ENCODE assay signal across 1 cellular context in the genomic region with DNA sequence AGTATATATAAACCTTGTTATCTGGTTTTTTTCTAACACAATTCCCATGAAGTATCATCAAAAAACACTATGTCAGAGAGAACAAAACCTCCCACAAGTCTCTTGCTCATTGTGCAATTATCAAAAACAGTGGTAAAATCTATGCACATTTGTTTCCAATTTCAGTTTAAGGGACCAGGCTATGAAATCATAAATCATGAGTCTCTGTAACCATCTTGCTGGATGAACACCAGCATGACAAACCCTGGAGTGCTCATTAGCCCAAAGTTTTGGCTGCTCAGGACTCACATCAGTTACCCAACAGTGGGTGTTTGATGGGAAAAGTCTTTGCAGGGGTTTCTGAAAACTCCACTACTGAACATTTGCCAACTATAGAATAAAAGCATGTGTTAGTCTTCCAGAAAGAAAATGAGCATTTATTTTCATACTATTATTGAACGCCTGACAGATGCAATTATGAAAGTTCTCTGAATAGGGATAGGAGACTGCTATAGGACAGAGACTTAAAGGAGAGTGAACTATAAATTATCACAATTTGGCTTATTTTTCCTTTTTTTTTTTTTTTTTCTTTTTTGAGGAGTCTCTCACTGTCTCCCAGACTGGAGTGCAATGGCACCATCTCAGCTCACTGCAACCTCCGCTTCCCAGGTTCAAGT.
TF ChIP-seq lines count a peak whose summit lies in the region.

No MANE protein-coding gene starts in this region.

TF ChIP-seq in IMR-90, 13 proteins besides CTCF, POLR2A, EP300 and RAD21:
- peak; percentile 33; the same call in 1 of the 2 replicates for TF ChIP-seq CEBPB (IDR thresholded peaks at IDR 0.05; ENCODE audit: low read depth, low read length)
- no peak for TF ChIP-seq BHLHE40 (IDR thresholded peaks at IDR 0.05; ENCODE audit: low read depth, low read length)
